Comparison of ENCODE assay signal across 6 cellular contexts in the genomic region with DNA sequence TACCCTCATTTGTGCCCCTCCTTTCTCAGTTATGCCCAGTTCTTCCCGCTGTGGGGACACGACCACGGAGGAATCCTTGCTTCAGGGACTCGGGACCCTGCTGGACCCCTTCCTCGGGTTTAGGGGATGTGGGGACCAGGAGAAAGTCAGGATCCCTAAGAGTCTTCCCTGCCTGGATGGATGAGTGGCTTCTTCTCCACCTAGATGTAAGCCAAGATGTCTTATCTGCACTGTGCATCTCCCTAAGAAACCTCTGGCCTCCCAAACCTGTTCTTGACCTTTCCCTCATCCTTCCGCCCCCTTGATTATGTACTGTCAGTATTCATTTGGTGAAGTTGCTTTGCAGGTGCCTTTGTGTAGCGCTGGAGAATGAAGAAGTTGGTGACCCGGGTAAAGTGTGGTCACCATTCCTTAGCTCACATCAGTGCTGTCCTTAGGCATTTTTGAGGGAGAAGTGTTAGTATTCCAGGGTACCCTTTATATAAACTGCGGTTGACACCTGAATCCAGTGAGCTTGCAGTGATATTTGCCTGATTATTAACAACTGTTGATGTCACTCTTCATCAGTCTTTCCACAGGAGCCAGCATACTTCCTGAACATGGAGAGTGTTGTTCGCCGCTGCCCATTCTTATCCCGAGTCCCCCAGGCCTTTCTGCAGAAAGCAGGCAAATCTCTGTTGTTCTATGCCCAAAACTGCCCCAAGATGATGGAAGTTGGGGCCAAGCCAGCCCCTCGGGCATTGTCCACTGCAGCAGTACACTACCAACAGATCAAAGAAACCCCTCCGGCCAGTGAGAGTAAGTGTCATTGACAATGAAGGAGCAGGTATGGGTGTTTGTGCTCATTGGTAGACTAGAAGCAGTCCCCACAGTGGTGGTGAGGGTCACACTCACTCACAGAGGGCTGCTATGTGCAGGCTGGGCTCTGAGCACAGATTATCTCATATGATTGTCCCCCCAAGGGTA. TPM values are rescaled to one million over a fixed set of nuclear protein-coding genes. Genes with fewer than 3 reads are reported as not detected.
A peak's percentile ranks its signal among the peaks of the same experiment; 100 is the strongest.
DNase-seq lines count a peak whose midpoint lies in the region; ATAC-seq and TF ChIP-seq lines count a peak whose summit lies in the region.

No MANE protein-coding gene starts in this region.

- BruUV-seq in mammary epithelial cell (replicated peaks; lab: Mats Ljungman, UMichigan): no TSS peak

- peaks cover 16% of the 10 kb centered on the region for H3K4me1 Mint-ChIP-seq in neural progenitor cell

- peaks cover 14% of the 10 kb centered on the region for H3K79me2 ChIP-seq in mammary epithelial cell (ENCODE audit: insufficient read depth, low read length)
- H3K79me2 ChIP-seq in neural progenitor cell (ENCODE audit: low read depth): peaks cover 28% of the 10 kb centered on the region

- H3K9ac ChIP-seq in mammary epithelial cell (ENCODE audit: insufficient read depth, low read length) (peak overlapping the region; percentile 64), neural progenitor cell (peak overlapping the region; percentile 75)

- H3K27me3 ChIP-seq in mammary epithelial cell (ENCODE audit: insufficient read depth, low read length) (no peaks in the 10 kb centered on the region), neural progenitor cell (no peaks in the 10 kb centered on the region)

- no peaks in the 10 kb centered on the region for H4K20me1 ChIP-seq in mammary epithelial cell (ENCODE audit: insufficient read depth, low read length)
- peaks cover 12% of the 10 kb centered on the region for H4K20me1 ChIP-seq in neural progenitor cell (ENCODE audit: low read depth)

- intact Hi-C loops in mammary epithelial cell (cut with micrococcal nuclease): no loop called here

- dilution Hi-C loops in mammary epithelial cell (cut with HindIII; ENCODE audit: low sequenced_read_pairs): no loop called here

- in situ Hi-C loops in mammary epithelial cell (cut with MboI; ENCODE audit: low sequenced_read_pairs in 2 of 2): no loop called here

- peak overlapping the region; percentile 99 for H3K4me3 Mint-ChIP-seq in neural progenitor cell

- H3K36me3 ChIP-seq in mammary epithelial cell (ENCODE audit: insufficient read depth, low read length) (peaks cover 18% of the 10 kb centered on the region), neural progenitor cell (peaks cover 16% of the 10 kb centered on the region)

- TF ChIP-seq CTCF in HFF-Myc (IDR thresholded peaks at IDR 0.05; ENCODE audit: low read depth, low read length, missing control alignments) (no peak), mammary epithelial cell (conservative IDR thresholded peaks at IDR 0.05 in 1 of 2, IDR thresholded peaks at IDR 0.05 in 1 of 2; ENCODE audit: extremely low read depth in 1 of 2, insufficient read depth in 1 of 2, low read depth in 1 of 2, low read length in 2 of 2) (no peak), neural progenitor cell (IDR thresholded peaks at IDR 0.05) (no peak)

- H3K4me2 ChIP-seq in mammary epithelial cell (ENCODE audit: insufficient read depth, low read depth, low read length): peak overlapping the region; percentile 88
- H3K4me2 ChIP-seq in neural progenitor cell: peak overlapping the region; percentile 91

- H2AFZ ChIP-seq in mammary epithelial cell (ENCODE audit: low read depth, low read length) (peak overlapping the region; percentile 93), neural progenitor cell (replicated peaks) (no peak overlapping the region)

- peak overlapping the region; percentile 85 for H3K27ac Mint-ChIP-seq in neural progenitor cell

- H3K4me1 ChIP-seq in mammary epithelial cell (ENCODE audit: insufficient read depth, low read length) (peaks cover 26% of the 10 kb centered on the region), neural progenitor cell (peaks cover 9% of the 10 kb centered on the region)

- WGBS in mammary epithelial cell (ENCODE audit: low coverage, missing lambda C conversion rate): 61% methylated on average over 13 of the region's 14 CpGs

- H3K27me3 Mint-ChIP-seq in neural progenitor cell (ENCODE audit: insufficient read depth, low read depth): peaks cover 2% of the 10 kb centered on the region

- no peaks in the 10 kb centered on the region for H3K9me3 Mint-ChIP-seq in neural progenitor cell

- CTCF ChIA-PET in mammary epithelial cell (lab: Charles Lee; ENCODE audit: low non-redundant PET): no interaction called here

- no peak for DNase-seq in HFF-Myc (ENCODE audit: extremely low read depth, low read depth)
- no peak for DNase-seq in mammary epithelial cell
- DNase-seq in neural progenitor cell (ENCODE audit: low spot score): no peak
- no peak for DNase-seq in NCI-H2081 treated with DMSO at 0.1 percent for 48 hours (lab: John Stamatoyannopoulos, UW)
- DNase-seq in activated effector memory CD4-positive, alpha-beta T cell treated with Interleukin-2 at 50 U/mL for 16 hours: no peak

- no peaks in the 10 kb centered on the region for H3F3A ChIP-seq in neural progenitor cell (ENCODE audit: low read depth)

- ATAC-seq in HG03442 (IDR thresholded peaks at IDR 0.05; ENCODE audit: unreplicated experiment): no peak

- H3K9me3 ChIP-seq in mammary epithelial cell (replicated peaks; ENCODE audit: insufficient read depth, low read length) (no peaks in the 10 kb centered on the region), neural progenitor cell (ENCODE audit: low read depth) (no peaks in the 10 kb centered on the region)

- H3K27ac ChIP-seq in mammary epithelial cell (ENCODE audit: insufficient read depth, low read depth, low read length): peak overlapping the region; percentile 42
- H3K27ac ChIP-seq in neural progenitor cell: no peak overlapping the region

- peaks cover 19% of the 10 kb centered on the region for H3K36me3 Mint-ChIP-seq in neural progenitor cell

- H3K4me3 ChIP-seq in HFF-Myc (replicated peaks; ENCODE audit: low read depth, low read length) (peak overlapping the region; percentile 72), mammary epithelial cell (replicated peaks in 1 of 3; ENCODE audit: insufficient read depth in 1 of 3, low read depth in 2 of 3, low read length in 3 of 3) (peak overlapping the region; percentile 79 to 88 (median 86)), neural progenitor cell (peak overlapping the region; percentile 78)

RNA-seq across cellular contexts. Expression of a gene that starts 1.0 kb away (rescaled TPM):
- 10 to 100 TPM; 24.2 to 39.2 TPM for total RNA-seq in mammary epithelial cell
- 49.2 TPM for polyA plus RNA-seq in mammary epithelial cell
- 34.0 TPM for polyA minus RNA-seq in mammary epithelial cell
- total RNA-seq in neural progenitor cell (ENCODE audit: low replicate concordance): 35.0 and 54.9 TPM in 2 replicates

RNA-seq across cellular contexts. Expression of a gene that starts 26.5 kb away (rescaled TPM):
- total RNA-seq in mammary epithelial cell (not detected), neural progenitor cell (ENCODE audit: low replicate concordance) (not detected in 2 replicates)
- not detected for polyA plus RNA-seq in mammary epithelial cell
- not detected for polyA minus RNA-seq in mammary epithelial cell

RNA-seq across cellular contexts. Expression of a gene that starts 40.0 kb away (rescaled TPM):
- 10 to 100 TPM; 67.8 to 96.2 TPM for total RNA-seq in mammary epithelial cell
- polyA plus RNA-seq in mammary epithelial cell: 137 TPM
- 179 TPM for polyA minus RNA-seq in mammary epithelial cell
- 21.9 and 44.9 TPM in 2 replicates for total RNA-seq in neural progenitor cell (ENCODE audit: low replicate concordance)

RNA-seq across cellular contexts. Expression of a gene that starts 44.7 kb away (rescaled TPM):
- 10 to 100 TPM in 1 of 2 donors, 1 to 10 TPM in 1; 2.8 to 21.5 TPM for total RNA-seq in mammary epithelial cell
- polyA plus RNA-seq in mammary epithelial cell: 22.2 TPM
- polyA minus RNA-seq in mammary epithelial cell: 17.2 TPM
- total RNA-seq in neural progenitor cell (ENCODE audit: low replicate concordance): 10.3 and 18.7 TPM in 2 replicates

RNA-seq across cellular contexts. Expression of a gene that starts 46.6 kb away (rescaled TPM):
- total RNA-seq in mammary epithelial cell: 1 to 10 TPM; 4.8 to 8.7 TPM
- 4.3 TPM for polyA plus RNA-seq in mammary epithelial cell
- not detected for polyA minus RNA-seq in mammary epithelial cell
- total RNA-seq in neural progenitor cell (ENCODE audit: low replicate concordance): 1.1 and 3.1 TPM in 2 replicates
